Comparison of ENCODE assay signal across 17 cellular contexts in genomic region chr6:136749359-136749758, GRCh38.
"Had no signal": no experiment of that assay in that cellular context is flagged by ENCODE, and none has a peak within 500 bp of the region (broad histone marks: within the 10 kb centered on the region; RNA-seq: fewer than 3 reads in every experiment).

No MANE protein-coding gene starts in this region.

- H3K27ac ChIP-seq: psoas muscle, right lobe of liver had no signal

- DNase-seq: activated CD4-positive, alpha-beta memory T cell treated with anti-CD3 and anti-CD28 coated beads, Interleukin-2, amount 10 ng/mL, durations not matched to agents 7 days and 5 days; activated CD4-positive, alpha-beta T cell treated with anti-CD3 and anti-CD28 coated beads for 1 hour; activated CD8-positive, alpha-beta memory T cell treated with anti-CD3 and anti-CD28 coated beads, Interleukin-2, amount 50 U/mL, for 48 hours; activated naive CD4-positive, alpha-beta T cell treated with anti-CD3 and anti-CD28 coated beads, Interleukin-2, amount 50 U/mL, for 16 hours; amniotic stem cell; hypothalamus; kidney glomerular epithelial cell; occipital lobe; psoas muscle; right lobe of liver had no signal

- H3K4me3 ChIP-seq: psoas muscle, right lobe of liver had no signal

- H3K27me3 Mint-ChIP-seq: activated CD4-positive, alpha-beta memory T cell treated with anti-CD3 and anti-CD28 coated beads, Interleukin-2, amount 10 ng/mL, durations not matched to agents 7 days and 5 days; activated T-helper 17 cell treated with anti-CD3 and anti-CD28 coated beads, Interleukin-2, amount 50 U/mL, for 72 hours; dendritic cell treated with granulocyte-macrophage colony-stimulating factor and Interleukin-4, amounts not matched to agents 40 ng/mL and 50 ng/mL, for 4 days; stimulated activated memory B cell treated with anti-CD40 and anti-IgM and Interleukin-4, amounts not matched to agents 10 μg/mL and 1 μg/mL and 100 μg/mL, for 72 hours; type B pancreatic cell had no signal

- H3K27me3 ChIP-seq: right lobe of liver had no signal

- ATAC-seq: activated T-helper 17 cell treated with anti-CD3 and anti-CD28 coated beads, Interleukin-2, amount 50 U/mL, for 72 hours; esophagus mucosa; psoas muscle; right lobe of liver; SK-N-SH treated with all-trans-retinoic acid at 6 μM for 48 hours; stimulated activated memory B cell treated with anti-CD40 and anti-IgM and Interleukin-4, amounts not matched to agents 10 μg/mL and 1 μg/mL and 100 μg/mL, for 72 hours had no signal

- H3K36me3 Mint-ChIP-seq: brain; stimulated activated memory B cell treated with anti-CD40 and anti-IgM and Interleukin-4, amounts not matched to agents 10 μg/mL and 1 μg/mL and 100 μg/mL, for 72 hours; type B pancreatic cell had no signal

- H3K4me3 Mint-ChIP-seq: activated CD4-positive, alpha-beta memory T cell treated with anti-CD3 and anti-CD28 coated beads, Interleukin-2, amount 10 ng/mL, durations not matched to agents 7 days and 5 days; brain; dendritic cell treated with granulocyte-macrophage colony-stimulating factor and Interleukin-4, amounts not matched to agents 40 ng/mL and 50 ng/mL, for 4 days; stimulated activated memory B cell treated with anti-CD40 and anti-IgM and Interleukin-4, amounts not matched to agents 10 μg/mL and 1 μg/mL and 100 μg/mL, for 72 hours; type B pancreatic cell had no signal

- H3K36me3 ChIP-seq: right lobe of liver had no signal

- H3K27ac Mint-ChIP-seq: activated T-helper 17 cell treated with anti-CD3 and anti-CD28 coated beads, Interleukin-2, amount 50 U/mL, for 72 hours; brain; dendritic cell treated with granulocyte-macrophage colony-stimulating factor and Interleukin-4, amounts not matched to agents 40 ng/mL and 50 ng/mL, for 4 days; type B pancreatic cell had no signal

- H3K9me3 Mint-ChIP-seq: activated CD4-positive, alpha-beta memory T cell treated with anti-CD3 and anti-CD28 coated beads, Interleukin-2, amount 10 ng/mL, durations not matched to agents 7 days and 5 days; activated T-helper 17 cell treated with anti-CD3 and anti-CD28 coated beads, Interleukin-2, amount 50 U/mL, for 72 hours; dendritic cell treated with granulocyte-macrophage colony-stimulating factor and Interleukin-4, amounts not matched to agents 40 ng/mL and 50 ng/mL, for 4 days; stimulated activated memory B cell treated with anti-CD40 and anti-IgM and Interleukin-4, amounts not matched to agents 10 μg/mL and 1 μg/mL and 100 μg/mL, for 72 hours; type B pancreatic cell had no signal

- H3K9me3 ChIP-seq: psoas muscle, right lobe of liver had no signal
